28 cellular contexts compared by ENCODE assay signal in genomic region chr2:173953047-173953424, GRCh38. TPM values are rescaled to one million over a fixed set of nuclear protein-coding genes. Genes with fewer than 3 reads are reported as not detected.
DNase-seq lines count a peak whose midpoint lies in the region; ATAC-seq, FAIRE-seq and TF ChIP-seq lines count a peak whose summit lies in the region.
"Had no signal": no experiment of that assay in that cellular context is flagged by ENCODE, and none has a peak within 500 bp of the region (broad histone marks: within the 10 kb centered on the region; RNA-seq: fewer than 3 reads in every experiment).

No MANE protein-coding gene starts in this region.

- H3K9me3 ChIP-seq in GM12878 (replicated peaks; ENCODE audit: control insufficient read depth, insufficient read depth, low read length) (no peaks in the 10 kb centered on the region; the same call in none of the 3 replicates), neutrophil (no peaks in the 10 kb centered on the region), OCI-LY7 (ENCODE audit: low read length) (peaks cover 12% of the 10 kb centered on the region; the same call in 1 of the 2 replicates)
- H3K9me3 ChIP-seq: gastroesophageal sphincter, thoracic aorta, uterus had no signal

- TF ChIP-seq POLR2A in GM12891 (IDR thresholded peaks at IDR 0.05; ENCODE audit: low read depth, low read length) (no peak), GM12878 (IDR thresholded peaks at IDR 0.05; ENCODE audit: low read depth, low read length) (no peak), GM18505 (IDR thresholded peaks at IDR 0.05; ENCODE audit: borderline replicate concordance, extremely low read depth, insufficient read depth, insufficient read length) (no peak)

- POLR2A ChIA-PET in GM12878 (lab: Charles Lee), result interaction anchor here (1.4 kb wide), 1 partner anchor 9 kb away, joined by 5 read pairs; no protein-coding TSS in a partner anchor
- POLR2A ChIA-PET in OCI-LY7 (lab: Charles Lee), result no interaction called here

- no peak overlapping the region for H3K4me3 ChIP-seq in GM12878
- peak overlapping the region in 1 of 2 experiments; percentile 29 for H3K4me3 ChIP-seq in neutrophil (ENCODE audit: low read depth in 1 of 2, low read length in 1 of 2)
- no peak overlapping the region for H3K4me3 ChIP-seq in OCI-LY7 (ENCODE audit: low read depth, low read length, poor library complexity, severe bottlenecking)
- H3K4me3 ChIP-seq: gastroesophageal sphincter, neural progenitor cell, thoracic aorta, uterus had no signal

- H3K27me3 ChIP-seq in GM12878 (replicated peaks in 1 of 2; ENCODE audit: control insufficient read depth in 2 of 2, insufficient read depth in 2 of 2, low read length in 1 of 2), result no peaks in the 10 kb centered on the region
- no peaks in the 10 kb centered on the region for H3K27me3 ChIP-seq in neutrophil
- H3K27me3 ChIP-seq: gastroesophageal sphincter, neural progenitor cell, uterus had no signal

- H4K20me1 ChIP-seq in GM12878 (ENCODE audit: control insufficient read depth, insufficient read depth) (peaks cover 3% of the 10 kb centered on the region; the same call in 1 of the 2 replicates), OCI-LY7 (ENCODE audit: insufficient read depth, low read length) (peaks cover 66% of the 10 kb centered on the region)

- no peak for TF ChIP-seq CTCF in GM12878 (IDR thresholded peaks at IDR 0.05 in 2 of 3, conservative IDR thresholded peaks at IDR 0.05 in 1 of 3; ENCODE audit: control insufficient read depth in 2 of 3, extremely low read depth in 1 of 3, insufficient read depth in 1 of 3, low read depth in 3 of 3, low read length in 3 of 3)
- TF ChIP-seq CTCF in neutrophil (IDR thresholded peaks at IDR 0.05), result no peak
- no peak for TF ChIP-seq CTCF in OCI-LY7 (conservative IDR thresholded peaks at IDR 0.05; ENCODE audit: low read length)

- H2AFZ ChIP-seq in GM12878 (ENCODE audit: control insufficient read depth, low read depth, low read length) (no peak overlapping the region), OCI-LY7 (ENCODE audit: low read length) (no peak overlapping the region)
- H2AFZ ChIP-seq: neural progenitor cell, parathyroid adenoma had no signal

- RAD21 ChIA-PET in GM12878 (lab: Charles Lee; ENCODE audit: unreplicated experiment), result no interaction called here

- H3K4me1 Mint-ChIP-seq in activated T-cell treated with anti-CD3 and anti-CD28 coated beads, Interleukin-2, amount 50 U/mL, for 72 hours (ENCODE audit: low read depth), result peaks cover 94% of the 10 kb centered on the region
- peaks cover 91% of the 10 kb centered on the region for H3K4me1 Mint-ChIP-seq in activated T-cell treated with anti-CD3 and anti-CD28 coated beads, Interleukin-2, amount 50 U/mL, for 4 hours (ENCODE audit: low read depth)

- TF ChIP-seq RAD21 in GM12878 (IDR thresholded peaks at IDR 0.05; ENCODE audit: insufficient read depth, low read depth, low read length), result no peak

- H3K27ac ChIP-seq in GM12878 (ENCODE audit: control insufficient read depth, insufficient read depth) (no peak overlapping the region), neutrophil (peak overlapping the region; percentile 90), OCI-LY7 (ENCODE audit: low read depth, low read length, poor library complexity, severe bottlenecking) (no peak overlapping the region)
- H3K27ac ChIP-seq: gastroesophageal sphincter, neural progenitor cell, parathyroid adenoma, thoracic aorta, uterus had no signal

- WGBS in GM12878 (ENCODE audit: insufficient coverage, insufficient replicate concordance, low lambda C conversion rate, missing lambda C conversion rate), result 83% methylated on average over 3 of the region's 3 CpGs

- H3K9ac ChIP-seq in GM12878 (ENCODE audit: control insufficient read depth, insufficient read depth, low read length), result no peak overlapping the region
- H3K9ac ChIP-seq: neural progenitor cell, parathyroid adenoma had no signal

- H3K79me2 ChIP-seq in GM12878 (ENCODE audit: control insufficient read depth, insufficient read depth, low read length) (peaks cover 99% of the 10 kb centered on the region), OCI-LY7 (ENCODE audit: insufficient read depth, low read depth, low read length) (peaks cover 100% of the 10 kb centered on the region)

- no TSS peak for BruUV-seq in GM12878 (replicated peaks; lab: Mats Ljungman, UMichigan)
- no TSS peak for BruUV-seq in OCI-LY7 (replicated peaks; lab: Mats Ljungman, UMichigan)

- SMC1A ChIA-PET in GM12878 (lab: Charles Lee; ENCODE audit: uncharacterized antibody, unreplicated experiment), result interaction anchor here (1.4 kb wide), 1 partner anchor 11 kb away, joined by 5 read pairs; no protein-coding TSS in a partner anchor

- no peak for ATAC-seq in activated T-cell treated with anti-CD3 and anti-CD28 coated beads, Interleukin-2, amount 50 U/mL, for 72 hours (replicated peaks in 1 of 2)
- no peak for ATAC-seq in activated T-cell treated with anti-CD3 and anti-CD28 coated beads, Interleukin-2, amount 50 U/mL, for 4 hours
- ATAC-seq in GM12878 (peak; percentile 4; the same call in 1 of the 3 replicates), GM18505 (IDR thresholded peaks at IDR 0.05; ENCODE audit: unreplicated experiment) (no peak)
- ATAC-seq: gastroesophageal sphincter had no signal

- FAIRE-seq in GM12891 (lab: Jason Lieb, UNC) (peak; percentile 41), GM12878 (lab: Jason Lieb, UNC) (no peak)
- FAIRE-seq: A204.1, bronchial epithelial cell, G401.6, small intestine had no signal

- peak overlapping the region; percentile 31 for H3K4me2 ChIP-seq in GM12878 (ENCODE audit: control insufficient read depth, insufficient read depth)
- H3K4me2 ChIP-seq in OCI-LY7 (ENCODE audit: low read length), result no peak overlapping the region; the same call in 1 of the 2 replicates
- H3K4me2 ChIP-seq: neural progenitor cell had no signal

- no peak for TF ChIP-seq EP300 in GM12878 (IDR thresholded peaks at IDR 0.05; ENCODE audit: borderline replicate concordance in 1 of 2, control insufficient read depth in 1 of 2, low read depth in 2 of 2, low read length in 2 of 2)

- no peak for DNase-seq in activated T-cell treated with anti-CD3 and anti-CD28 coated beads, Interleukin-2, amount 50 U/mL, for 72 hours
- no peak for DNase-seq in activated T-cell treated with anti-CD3 and anti-CD28 coated beads, Interleukin-2, amount 50 U/mL, for 4 hours
- DNase-seq in GM12891 (ENCODE audit: insufficient read length, low spot score), result no peak
- no peak for DNase-seq in GM12878 (ENCODE audit: low read depth, low spot score)
- DNase-seq in GOT3 (lab: John Stamatoyannopoulos, UW), result no peak
- DNase-seq in OCI-LY7 (ENCODE audit: low spot score), result no peak
- DNase-seq: activated B cell treated with CpG ODN at 0.5 μM for 24 hours; activated CD4-positive, alpha-beta T cell treated with anti-CD3 and anti-CD28 coated beads, Interleukin-2, amount 50 U/mL, for 48 hours; activated naive CD4-positive, alpha-beta T cell treated with anti-CD3 and anti-CD28 coated beads, Interleukin-2, amount 50 U/mL, for 16 hours; anterior cingulate cortex; H7; hippocampal formation; NCI-H1417; NCI-H2029 treated with DMSO at 0.1 percent for 48 hours; NCI-H524 treated with DMSO at 0.1 percent for 48 hours; small intestine; stimulated activated naive CD4-positive, alpha-beta T cell; T-helper 1 cell; uterus had no signal

- intact Hi-C loops in GM12878 (cut with micrococcal nuclease; ENCODE audit: unreplicated experiment) (loop anchor here (10.0 kb wide), 1 partner anchor 392 kb away; no protein-coding TSS in a partner anchor), OCI-LY7 (cut with micrococcal nuclease; ENCODE audit: unreplicated experiment) (no loop called here)

- H3K36me3 Mint-ChIP-seq in activated T-cell treated with anti-CD3 and anti-CD28 coated beads, Interleukin-2, amount 50 U/mL, for 72 hours (ENCODE audit: insufficient read depth in 2 of 2), result peaks cover 10 to 46% of the 10 kb centered on the region in 2 donors
- peaks cover 47% of the 10 kb centered on the region for H3K36me3 Mint-ChIP-seq in activated T-cell treated with anti-CD3 and anti-CD28 coated beads, Interleukin-2, amount 50 U/mL, for 4 hours (ENCODE audit: insufficient read depth)

- CTCF ChIA-PET in GM12878 (lab: Yijun Ruan, JAX), result interaction anchor here (2.1 kb wide), 1 partner anchor 9 kb away, joined by 11 read pairs; no protein-coding TSS in a partner anchor
- CTCF ChIA-PET in OCI-LY7 (lab: Charles Lee; ENCODE audit: unreplicated experiment), result no interaction called here

- H3K27ac Mint-ChIP-seq in activated T-cell treated with anti-CD3 and anti-CD28 coated beads, Interleukin-2, amount 50 U/mL, for 72 hours, result no peak overlapping the region
- H3K27ac Mint-ChIP-seq: activated B cell treated with CpG ODN at 0.5 μM for 24 hours, neural progenitor cell had no signal

- H3K4me3 Mint-ChIP-seq in activated T-cell treated with anti-CD3 and anti-CD28 coated beads, Interleukin-2, amount 50 U/mL, for 72 hours, result peak overlapping the region; percentile 8 to 48
- H3K4me3 Mint-ChIP-seq in activated T-cell treated with anti-CD3 and anti-CD28 coated beads, Interleukin-2, amount 50 U/mL, for 4 hours, result no peak overlapping the region
- H3K4me3 Mint-ChIP-seq: activated B cell treated with CpG ODN at 0.5 μM for 24 hours had no signal

- no peaks in the 10 kb centered on the region for H3K9me3 Mint-ChIP-seq in activated T-cell treated with anti-CD3 and anti-CD28 coated beads, Interleukin-2, amount 50 U/mL, for 72 hours
- H3K9me3 Mint-ChIP-seq in activated T-cell treated with anti-CD3 and anti-CD28 coated beads, Interleukin-2, amount 50 U/mL, for 4 hours, result no peaks in the 10 kb centered on the region
- H3K9me3 Mint-ChIP-seq: activated B cell treated with CpG ODN at 0.5 μM for 24 hours had no signal

- H3K27me3 Mint-ChIP-seq in activated T-cell treated with anti-CD3 and anti-CD28 coated beads, Interleukin-2, amount 50 U/mL, for 72 hours (ENCODE audit: low read depth), result no peaks in the 10 kb centered on the region
- no peaks in the 10 kb centered on the region for H3K27me3 Mint-ChIP-seq in activated T-cell treated with anti-CD3 and anti-CD28 coated beads, Interleukin-2, amount 50 U/mL, for 4 hours (ENCODE audit: low read depth)
- H3K27me3 Mint-ChIP-seq: activated B cell treated with CpG ODN at 0.5 μM for 24 hours had no signal

- in situ Hi-C loops in GM12878 (cut with MboI), result no loop called here

- H3K9me2 ChIP-seq in OCI-LY7 (ENCODE audit: insufficient read depth, low read length), result no peaks in the 10 kb centered on the region

- H3K36me3 ChIP-seq in GM12878 (ENCODE audit: control insufficient read depth in 2 of 2, insufficient read depth in 2 of 2, low read length in 1 of 2) (peaks cover 7 to 22% of the 10 kb centered on the region in 2 experiments), neutrophil (peaks cover 33% of the 10 kb centered on the region), OCI-LY7 (ENCODE audit: insufficient read depth, low read length) (peaks cover 100% of the 10 kb centered on the region)
- H3K36me3 ChIP-seq: uterus had no signal

- H3K4me1 ChIP-seq in GM12878 (ENCODE audit: control insufficient read depth, insufficient read depth, low read length), result 0 out of 2 replicates have a peak, but pooled peaks cover 3% of the 10 kb centered on the region
- H3K4me1 ChIP-seq in neutrophil (ENCODE audit: control insufficient read depth in 1 of 2, insufficient read depth in 1 of 2, low read depth in 1 of 2, low read length in 1 of 2), result peaks cover 100% of the 10 kb centered on the region in 2 experiments
- H3K4me1 ChIP-seq in OCI-LY7 (ENCODE audit: insufficient read depth, low read length, poor library complexity, severe bottlenecking), result peaks cover 42% of the 10 kb centered on the region

RNA-seq across cellular contexts. Expression of gene SP3, which starts 12.1 kb away (rescaled TPM):
- total RNA-seq in activated T-cell treated with anti-CD3 and anti-CD28 coated beads, Interleukin-2, amount 50 U/mL, for 72 hours, result 100 to 1,000 TPM; 106 to 128 TPM
- 10 to 100 TPM; 86.5 to 89.9 (median 89.9) TPM for total RNA-seq in activated T-cell treated with anti-CD3 and anti-CD28 coated beads, Interleukin-2, amount 50 U/mL, for 4 hours
- polyA plus RNA-seq in GM12891 (2012; ENCODE audit: low read depth, missing spikeins), result 19.9 TPM
- total RNA-seq in GM12878 (2013; cell fraction: nucleolus; rRNA removed), result 171 and 179 TPM in 2 replicates
- 81.8 and 82.6 TPM in 2 replicates for total RNA-seq in GM12878 (2014; rRNA removed)
- 85.2 and 87.6 TPM in 2 replicates for total RNA-seq in GM12878 (2014; rRNA removed; fragmentation: Illumina TruSeq; extraction: Trizol)
- total RNA-seq in GM12878 (2021), result 70.7 and 74.8 TPM in 2 replicates
- polyA plus RNA-seq in GM12878 (2011; ENCODE audit: low read depth), result 17.5 TPM
- polyA plus RNA-seq in GM12878 (2011; rRNA removed), result 71.0 and 94.6 TPM in 2 replicates
- 31.1 and 34.6 TPM in 2 replicates for polyA plus RNA-seq in GM12878 (2011; cell fraction: cytosol; rRNA removed)
- 36.5 and 43.8 TPM in 2 replicates for polyA plus RNA-seq in GM12878 (2011; cell fraction: nucleus; rRNA removed)
- 19.5 and 25.2 TPM in 2 replicates for polyA plus RNA-seq in GM12878 (2012)
- 62.3 and 80.9 TPM in 2 replicates for polyA plus RNA-seq in GM12878 (2014; fragmentation: Illumina TruSeq; extraction: Trizol)
- 10 to 100 TPM in 1 of 2 experiments, 1 to 10 TPM in 1; 9.9 to 12.2 TPM for polyA plus RNA-seq in GM12878 (2014; fragmentation: Nextera tagmentation; extraction: Ambion mirVana)
- 42.4 TPM in 2 replicates for polyA plus RNA-seq in GM12878 (2014; rRNA removed)
- 10 to 100 TPM; 35.8 to 36.2 TPM for polyA plus RNA-seq in GM12878 (2016; fragmentation: Nextera tagmentation; extraction: Ambion mirVana)
- polyA minus RNA-seq in GM12878 (2011; rRNA and poly(A)+ RNA removed), result 114 and 144 TPM in 2 replicates
- polyA minus RNA-seq in GM12878 (2011; cell fraction: cytosol; rRNA and poly(A)+ RNA removed), result 35.6 and 37.4 TPM in 2 replicates
- polyA minus RNA-seq in GM12878 (2011; cell fraction: nucleus; rRNA and poly(A)+ RNA removed), result 87.9 and 121 TPM in 2 replicates
- total RNA-seq in OCI-LY7 (2014; rRNA removed; shearing (Covaris generic)), result 129 and 150 TPM in 2 replicates
- 115 and 127 TPM in 2 replicates for total RNA-seq in OCI-LY7 (2022)
